ENCODE assay signal across 8 cellular contexts in the genomic region with DNA sequence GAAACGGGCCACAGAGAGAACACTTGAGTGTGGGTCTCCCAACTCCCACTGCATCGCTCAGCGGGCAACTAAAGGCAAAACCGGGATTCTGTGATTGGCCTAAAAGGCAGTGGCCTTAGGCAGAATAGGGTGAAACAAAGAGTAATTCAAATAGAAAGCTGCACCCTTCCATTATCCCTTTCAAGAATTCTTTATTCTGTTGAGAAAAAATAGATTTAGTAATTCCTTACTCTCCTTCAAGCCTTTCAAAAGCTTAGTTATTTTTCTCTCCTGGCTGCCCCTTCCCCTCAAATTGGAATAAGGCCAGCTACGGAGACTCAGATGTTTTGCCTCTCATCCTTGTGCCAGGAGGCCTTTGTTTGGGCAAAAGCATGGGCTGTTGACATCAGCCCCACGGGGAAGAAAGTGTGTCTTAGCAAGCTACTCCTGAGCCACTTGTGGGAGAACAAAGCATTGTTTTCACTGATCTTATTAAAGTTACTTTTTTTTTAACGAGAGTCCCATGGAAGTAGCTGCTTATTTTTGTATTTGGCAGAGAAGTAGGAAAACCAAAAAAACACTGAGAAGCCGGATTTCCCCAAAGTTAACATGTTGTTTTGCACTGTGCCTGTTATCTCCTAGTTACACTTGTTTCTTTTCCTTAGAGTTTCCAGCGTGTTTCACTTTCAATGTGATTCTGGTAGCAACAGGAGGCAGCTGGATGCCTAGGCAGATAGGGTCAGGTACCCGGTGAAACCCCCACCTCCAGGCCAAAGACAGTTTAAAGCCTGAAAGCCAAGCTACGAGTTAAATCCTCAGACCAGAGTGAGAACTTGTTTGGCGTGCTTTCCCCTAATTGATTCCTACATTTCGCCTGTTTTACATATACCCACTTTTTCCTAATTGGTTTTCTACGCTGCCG. TPM values are rescaled to one million over a fixed set of nuclear protein-coding genes. Genes with fewer than 3 reads are reported as not detected.
DNase-seq lines count a peak whose midpoint lies in the region; ATAC-seq, FAIRE-seq and TF ChIP-seq lines count a peak whose summit lies in the region.

No MANE protein-coding gene starts in this region.

- intact Hi-C loops in vagina (cut with DNase I) = no loop called here

- no peak for DNase-seq in CD4-positive, CD25-positive, alpha-beta regulatory T cell
- DNase-seq in NCI-H2171 treated with DMSO at 0.1 percent for 48 hours (lab: John Stamatoyannopoulos, UW) (peak; percentile 53), cardiac fibroblast (ENCODE audit: low read depth in 2 of 2) (peak; percentile 23 to 48), mesendoderm (no peak), vagina (ENCODE audit: extremely low spot score in 2 of 2) (no peak), COLO668 (lab: John Stamatoyannopoulos, UW; ENCODE audit: unreplicated experiment) (no peak), H54 (ENCODE audit: insufficient read length, low spot score) (no peak)

- no peak for TF ChIP-seq CTCF in cardiac fibroblast (IDR thresholded peaks at IDR 0.05; ENCODE audit: low read depth, low read length)
- no peak for TF ChIP-seq CTCF in vagina (IDR thresholded peaks at IDR 0.05)

- peak overlapping the region; percentile 81 for H3K4me2 ChIP-seq in mesendoderm (ENCODE audit: low read length)

- no CpG with 5 or more reads among the region's 15 CpGs for WGBS in mesendoderm (ENCODE audit: extremely low coverage, insufficient coverage, low lambda C conversion rate)

- H3K18ac ChIP-seq in mesendoderm (ENCODE audit: low read length) = no peak overlapping the region

- H2AK5ac ChIP-seq in mesendoderm (ENCODE audit: low read length) = no peak overlapping the region

- peak overlapping the region; percentile 72 for H3K4ac ChIP-seq in mesendoderm (ENCODE audit: low read depth, low read length)

- peak overlapping the region; percentile 97 for H3K4me3 ChIP-seq in CD4-positive, CD25-positive, alpha-beta regulatory T cell (ENCODE audit: low read depth, low read length)
- H3K4me3 ChIP-seq in cardiac fibroblast (replicated peaks in 1 of 2; ENCODE audit: low read depth in 2 of 2, low read length in 2 of 2) (peak overlapping the region; percentile 73 to 80), mesendoderm (ENCODE audit: low read length) (peak overlapping the region; percentile 4), vagina (peak overlapping the region; percentile 77 to 80)

- no peak overlapping the region for H4K5ac ChIP-seq in mesendoderm (ENCODE audit: low read length)

- H3K9ac ChIP-seq in mesendoderm (ENCODE audit: low read length) = peak overlapping the region; percentile 92

- peaks cover 28% of the 10 kb centered on the region for H3K36me3 ChIP-seq in CD4-positive, CD25-positive, alpha-beta regulatory T cell (ENCODE audit: control insufficient read depth, insufficient read depth, low read length)
- H3K36me3 ChIP-seq in mesendoderm (ENCODE audit: control insufficient read depth, insufficient read depth, low read length) (peaks cover 2% of the 10 kb centered on the region), vagina (no peaks in the 10 kb centered on the region)

- H2BK120ac ChIP-seq in mesendoderm (ENCODE audit: low read depth, low read length) = no peak overlapping the region

- TF ChIP-seq POLR2A in vagina (IDR thresholded peaks at IDR 0.05) (no peak), H54 (IDR thresholded peaks at IDR 0.05; ENCODE audit: low read depth, low read length) (no peak)

- H2BK15ac ChIP-seq in mesendoderm (replicated peaks; ENCODE audit: low read depth) = no peak overlapping the region

- no peak for FAIRE-seq in H54 (lab: Jason Lieb, UNC)

- H2BK5ac ChIP-seq in mesendoderm (ENCODE audit: low read length) = no peak overlapping the region

- peak overlapping the region; percentile 94 to 99 (median 96) for H3K27ac Mint-ChIP-seq in CD4-positive, CD25-positive, alpha-beta regulatory T cell

- no peaks in the 10 kb centered on the region for H3K9me3 ChIP-seq in CD4-positive, CD25-positive, alpha-beta regulatory T cell (ENCODE audit: control insufficient read depth in 2 of 2, low read length in 2 of 2)
- no peaks in the 10 kb centered on the region for H3K9me3 ChIP-seq in vagina

- H3K27me3 ChIP-seq in CD4-positive, CD25-positive, alpha-beta regulatory T cell (ENCODE audit: control insufficient read depth, insufficient read depth, low read length) = no peaks in the 10 kb centered on the region
- H3K27me3 ChIP-seq in mesendoderm (ENCODE audit: insufficient read depth, low read length, poor library complexity) (no peaks in the 10 kb centered on the region), vagina (no peaks in the 10 kb centered on the region)

- H4K8ac ChIP-seq in mesendoderm (ENCODE audit: low read depth, low read length) = no peak overlapping the region

- H3K27ac ChIP-seq in CD4-positive, CD25-positive, alpha-beta regulatory T cell (ENCODE audit: insufficient read depth, low read length, poor library complexity, severe bottlenecking) = peak overlapping the region; percentile 83
- H3K27ac ChIP-seq in mesendoderm (ENCODE audit: low read depth, low read length) (no peak overlapping the region), vagina (peak overlapping the region; percentile 82)

- H3K23ac ChIP-seq in mesendoderm (ENCODE audit: low read length) = no peak overlapping the region

- H3K36me3 Mint-ChIP-seq in CD4-positive, CD25-positive, alpha-beta regulatory T cell = peaks cover 25% of the 10 kb centered on the region

- peaks cover 26 to 59% (median 35%) of the 10 kb centered on the region in 4 donors for H3K4me1 Mint-ChIP-seq in CD4-positive, CD25-positive, alpha-beta regulatory T cell

- peak overlapping the region; percentile 96 to 100 (median 100) for H3K4me3 Mint-ChIP-seq in CD4-positive, CD25-positive, alpha-beta regulatory T cell

- H3K79me2 ChIP-seq in mesendoderm (ENCODE audit: control insufficient read depth, insufficient read depth, low read length) = peaks cover 42% of the 10 kb centered on the region

- no peaks in the 10 kb centered on the region for H3K27me3 Mint-ChIP-seq in CD4-positive, CD25-positive, alpha-beta regulatory T cell

- peaks cover 0 to 4% (median 0%) of the 10 kb centered on the region in 7 donors for H3K9me3 Mint-ChIP-seq in CD4-positive, CD25-positive, alpha-beta regulatory T cell

- H3K4me1 ChIP-seq in CD4-positive, CD25-positive, alpha-beta regulatory T cell (ENCODE audit: control insufficient read depth, insufficient read depth, low read length, poor library complexity, severe bottlenecking) = peaks cover 37% of the 10 kb centered on the region
- H3K4me1 ChIP-seq in mesendoderm (ENCODE audit: control insufficient read depth, low read depth, low read length) (peaks cover 6% of the 10 kb centered on the region), vagina (peaks cover 27% of the 10 kb centered on the region)

- ATAC-seq in CD4-positive, CD25-positive, alpha-beta regulatory T cell (ENCODE audit: low read depth in 2 of 2) = no peak
- no peak for ATAC-seq in GM21390 (IDR thresholded peaks at IDR 0.05; ENCODE audit: unreplicated experiment)

- H3K56ac ChIP-seq in mesendoderm (ENCODE audit: low read length) = peak overlapping the region; percentile 89

- peaks cover 22% of the 10 kb centered on the region for H3K79me1 ChIP-seq in mesendoderm (ENCODE audit: low read length)

RNA-seq across cellular contexts. Expression of gene ST6GAL1, which starts 2.2 kb away (rescaled TPM):
- 179 TPM for total RNA-seq in CD4-positive, CD25-positive, alpha-beta regulatory T cell
- 100 to 1,000 TPM; 125 to 184 (median 154) TPM for polyA plus RNA-seq in CD4-positive, CD25-positive, alpha-beta regulatory T cell
- polyA plus RNA-seq in mesendoderm (2013, experiment 1 of 2) = 47.2 TPM
- 46.4 TPM for polyA plus RNA-seq in mesendoderm (2013, experiment 2 of 2)
- total RNA-seq in vagina = 37.8 TPM

Comparison
In these comparisons a context has a peak if more than half of its experiments do, and no peak if none do; other contexts are left out.
1. DNase-seq: peak in NCI-H2171 treated with DMSO at 0.1 percent for 48 hours (single experiment) and cardiac fibroblast (2 of 2); none in CD4-positive, CD25-positive, alpha-beta regulatory T cell (0 of 3), mesendoderm (single experiment), vagina (0 of 2), COLO668 (single experiment) and H54 (single experiment).
2. H3K4me3 ChIP-seq: peak in every context shown above with its lines; median percentile 97 in CD4-positive, CD25-positive, alpha-beta regulatory T cell; 78 in vagina; 76 in cardiac fibroblast; 4 in mesendoderm.